In genomic region chrX:115642304-115642703, GRCh38 we compare ENCODE assay signal across 11 cellular contexts.
A peak's percentile ranks its signal among the peaks of the same experiment; 100 is the strongest.
DNase-seq lines count a peak whose midpoint lies in the region; ATAC-seq, FAIRE-seq and TF ChIP-seq lines count a peak whose summit lies in the region.
"Had no signal": no experiment of that assay in that cellular context is flagged by ENCODE, and none has a peak within 500 bp of the region (broad histone marks: within the 10 kb centered on the region; RNA-seq: fewer than 3 reads in every experiment).

No MANE protein-coding gene starts in this region.

- H4K20me1 ChIP-seq in HepG2 (ENCODE audit: insufficient read depth, low read length), result no peaks in the 10 kb centered on the region

- H3K9me3 Mint-ChIP-seq in immature natural killer cell, result no peaks in the 10 kb centered on the region

- TF ChIP-seq CTCF in right lobe of liver (IDR thresholded peaks at IDR 0.05) (no peak), HepG2 (CRISPR knock-in tag; IDR thresholded peaks at IDR 0.05) (no peak), prostate gland (IDR thresholded peaks at IDR 0.05) (no peak)

- no peaks in the 10 kb centered on the region for H3K36me3 Mint-ChIP-seq in immature natural killer cell

- TF ChIP-seq EP300 in HepG2 (IDR thresholded peaks at IDR 0.05; ENCODE audit: low read depth in 2 of 2, low read length in 2 of 2) (no peak), HepG2 (CRISPR knock-in tag; IDR thresholded peaks at IDR 0.05; ENCODE audit: borderline replicate concordance) (no peak)

- H3K4me3 ChIP-seq in right lobe of liver, result no peak overlapping the region
- H3K4me3 ChIP-seq in HepG2 (replicated peaks in 1 of 3; ENCODE audit: insufficient read depth in 1 of 3, low read depth in 2 of 3, low read length in 3 of 3), result no peak overlapping the region
- no peak overlapping the region for H3K4me3 ChIP-seq in mesodermal cell (ENCODE audit: extremely low read depth, insufficient read depth, low read length, poor library complexity, severe bottlenecking)
- no peak overlapping the region for H3K4me3 ChIP-seq in prostate gland

- no peak overlapping the region for H2AFZ ChIP-seq in HepG2 (ENCODE audit: low read length)

- H3K9ac ChIP-seq in HepG2 (ENCODE audit: insufficient read depth, low read depth, low read length), result no peak overlapping the region

- H3K4me2 ChIP-seq in HepG2 (ENCODE audit: low read depth, low read length), result no peak overlapping the region

- H3K4me3 Mint-ChIP-seq in immature natural killer cell, result no peak overlapping the region

- POLR2A ChIA-PET in HepG2 (lab: Yijun Ruan, JAX), result no interaction called here

- CTCF ChIA-PET in HepG2 (lab: Yijun Ruan, JAX; ENCODE audit: low intra/inter-chr PET ratio, low total read pairs), result interaction anchor here (1.6 kb wide), 1 partner anchor 312 kb away, joined by 7 read pairs; no protein-coding TSS in a partner anchor

- ATAC-seq in right lobe of liver, result peak in 3 of 4 donors; percentile 49 to 64 (median 63)
- ATAC-seq in HepG2, result no peak
- no peak for ATAC-seq in GM19328 (IDR thresholded peaks at IDR 0.05; ENCODE audit: unreplicated experiment)

- TF ChIP-seq RAD21 in HepG2 (CRISPR knock-in tag; IDR thresholded peaks at IDR 0.05), result no peak

- 81% methylated on average over 2 of the region's 2 CpGs for WGBS in right lobe of liver (ENCODE audit: insufficient coverage, low coverage, low lambda C conversion rate, missing lambda C conversion rate)
- 100% methylated on average over 2 of the region's 2 CpGs for WGBS in HepG2 (ENCODE audit: low lambda C conversion rate)
- 60% methylated on average over 1 of the region's 2 CpGs; no CpG with 5 or more reads in 1 of the 2 experiments for WGBS in mesodermal cell (ENCODE audit: insufficient coverage in 2 of 2), 2 experiments
- 84% methylated on average over 2 of the region's 2 CpGs for WGBS in prostate gland

- no peaks in the 10 kb centered on the region for H3K9me3 ChIP-seq in right lobe of liver
- no peaks in the 10 kb centered on the region for H3K9me3 ChIP-seq in HepG2 (ENCODE audit: low read length)
- H3K9me3 ChIP-seq in mesodermal cell (ENCODE audit: control insufficient read depth, low read length), result no peaks in the 10 kb centered on the region
- H3K9me3 ChIP-seq in prostate gland, result no peaks in the 10 kb centered on the region

- peaks cover 0 to 6% (median 3%) of the 10 kb centered on the region in 3 donors for H3K27me3 Mint-ChIP-seq in immature natural killer cell (ENCODE audit: low read depth in 3 of 3)

- DNase-seq in right lobe of liver, result no peak
- DNase-seq in HepG2 (ENCODE audit: low spot score), result no peak
- peak in 2 of 61 donors; percentile 0 to 3 for DNase-seq in caudate nucleus (lab: John Stamatoyannopoulos, UW)
- no peak for DNase-seq in prostate gland (ENCODE audit: low spot score)
- DNase-seq in immature natural killer cell, result no peak
- no peak for DNase-seq in NCI-H1436 (lab: John Stamatoyannopoulos, UW)
- DNase-seq: SHP77 had no signal

- H3K27ac Mint-ChIP-seq in immature natural killer cell, result no peak overlapping the region

- in situ Hi-C loops in HepG2 (cut with HindIII; ENCODE audit: extremely low pct_ligation_motif_present, low pct_unique_long_range_greater_than_20kb), result loop anchor here (10.0 kb wide), 1 partner anchor 308 kb away; no protein-coding TSS in a partner anchor

- intact Hi-C loops in right lobe of liver (cut with DNase I), result loop anchor here in 1 of 2 donors (10.0 kb wide), 1 partner anchor 308 kb away; no protein-coding TSS in a partner anchor
- intact Hi-C loops in HepG2 (cut with micrococcal nuclease; ENCODE audit: unreplicated experiment), result no loop called here
- intact Hi-C loops in prostate gland (cut with DNase I), result loop anchor here (2.0 kb wide), 1 partner anchor 312 kb away; no protein-coding TSS in a partner anchor

- no peaks in the 10 kb centered on the region for H3K79me2 ChIP-seq in HepG2 (ENCODE audit: insufficient read depth, low read length)

- H3K27ac ChIP-seq in right lobe of liver (peak overlapping the region in 1 of 3 donors; percentile 41), HepG2 (ENCODE audit: extremely low read length, insufficient read depth, low read length) (no peak overlapping the region), caudate nucleus (ENCODE audit: low read depth, low read length) (peak overlapping the region; percentile 62), mesodermal cell (ENCODE audit: low read depth, low read length, severe bottlenecking) (peak overlapping the region; percentile 31), prostate gland (no peak overlapping the region)

- no TSS peak for BruUV-seq in HepG2 (replicated peaks; lab: Mats Ljungman, UMichigan)

- no peak for TF ChIP-seq POLR2A in right lobe of liver (IDR thresholded peaks at IDR 0.05)
- TF ChIP-seq POLR2A in HepG2 (IDR thresholded peaks at IDR 0.05; ENCODE audit: insufficient read depth in 1 of 2, low read depth in 2 of 2, low read length in 2 of 2), result no peak
- TF ChIP-seq POLR2A in prostate gland (IDR thresholded peaks at IDR 0.05), result no peak

- H3K4me1 Mint-ChIP-seq in immature natural killer cell, result no peaks in the 10 kb centered on the region

- H3K4me1 ChIP-seq in right lobe of liver, result no peaks in the 10 kb centered on the region
- H3K4me1 ChIP-seq in HepG2 (ENCODE audit: insufficient read depth, low read length), result no peaks in the 10 kb centered on the region
- no peaks in the 10 kb centered on the region for H3K4me1 ChIP-seq in mesodermal cell (ENCODE audit: control insufficient read depth, insufficient read depth, low read length, poor library complexity, severe bottlenecking)
- H3K4me1 ChIP-seq in prostate gland (replicated peaks), result no peaks in the 10 kb centered on the region

- FAIRE-seq in HepG2 (lab: Jason Lieb, UNC), result no peak
- FAIRE-seq: H54, urothelium cell line had no signal

- H3K27me3 ChIP-seq in right lobe of liver, result no peaks in the 10 kb centered on the region
- H3K27me3 ChIP-seq in HepG2 (ENCODE audit: control insufficient read depth in 1 of 2, insufficient read depth in 2 of 2, low read length in 2 of 2), result no peaks in the 10 kb centered on the region
- H3K27me3 ChIP-seq in prostate gland (replicated peaks; ENCODE audit: insufficient read depth), result no peaks in the 10 kb centered on the region

- H3K36me3 ChIP-seq in right lobe of liver (peaks cover 0 to 16% (median 3%) of the 10 kb centered on the region in 4 donors), HepG2 (replicated peaks in 1 of 2; ENCODE audit: control insufficient read depth in 1 of 2, insufficient read depth in 2 of 2, low read length in 2 of 2) (peaks cover 1 to 5% of the 10 kb centered on the region in 2 experiments; a peak in 3 of 5 replicates), mesodermal cell (ENCODE audit: control insufficient read depth, insufficient read depth, low read length) (peaks cover 38% of the 10 kb centered on the region), prostate gland (no peaks in the 10 kb centered on the region)

TF ChIP-seq in HepG2, 621 proteins besides CTCF, POLR2A, EP300 and RAD21 (continues in another document):
- TF ChIP-seq ZNF577 (CRISPR knock-in tag; IDR thresholded peaks at IDR 0.05; ENCODE audit: borderline replicate concordance, low read depth), result no peak
- TF ChIP-seq ZNF878 (CRISPR knock-in tag; IDR thresholded peaks at IDR 0.05), result no peak
- TF ChIP-seq CSRNP2 (CRISPR knock-in tag; conservative IDR thresholded peaks at IDR 0.05; ENCODE audit: low read depth), result no peak
- no peak for TF ChIP-seq ZMYM3 (CRISPR knock-in tag; IDR thresholded peaks at IDR 0.05)
- TF ChIP-seq, protein P1, sequence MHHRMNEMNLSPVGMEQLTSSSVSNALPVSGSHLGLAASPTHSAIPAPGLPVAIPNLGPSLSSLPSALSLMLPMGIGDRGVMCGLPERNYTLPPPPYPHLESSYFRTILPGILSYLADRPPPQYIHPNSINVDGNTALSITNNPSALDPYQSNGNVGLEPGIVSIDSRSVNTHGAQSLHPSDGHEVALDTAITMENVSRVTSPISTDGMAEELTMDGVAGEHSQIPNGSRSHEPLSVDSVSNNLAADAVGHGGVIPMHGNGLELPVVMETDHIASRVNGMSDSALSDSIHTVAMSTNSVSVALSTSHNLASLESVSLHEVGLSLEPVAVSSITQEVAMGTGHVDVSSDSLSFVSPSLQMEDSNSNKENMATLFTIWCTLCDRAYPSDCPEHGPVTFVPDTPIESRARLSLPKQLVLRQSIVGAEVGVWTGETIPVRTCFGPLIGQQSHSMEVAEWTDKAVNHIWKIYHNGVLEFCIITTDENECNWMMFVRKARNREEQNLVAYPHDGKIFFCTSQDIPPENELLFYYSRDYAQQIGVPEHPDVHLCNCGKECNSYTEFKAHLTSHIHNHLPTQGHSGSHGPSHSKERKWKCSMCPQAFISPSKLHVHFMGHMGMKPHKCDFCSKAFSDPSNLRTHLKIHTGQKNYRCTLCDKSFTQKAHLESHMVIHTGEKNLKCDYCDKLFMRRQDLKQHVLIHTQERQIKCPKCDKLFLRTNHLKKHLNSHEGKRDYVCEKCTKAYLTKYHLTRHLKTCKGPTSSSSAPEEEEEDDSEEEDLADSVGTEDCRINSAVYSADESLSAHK (CRISPR knock-in tag; IDR thresholded peaks at IDR 0.05; ENCODE audit: borderline replicate concordance), result no peak
- no peak for TF ChIP-seq MXD4 (CRISPR knock-in tag; IDR thresholded peaks at IDR 0.05)

Comparison
In these comparisons a context has a peak if more than half of its experiments do, and no peak if none do; other contexts are left out.
1. ATAC-seq: peak in right lobe of liver (3 of 4); none in HepG2 (single experiment) and GM19328 (single experiment).
2. H3K27ac ChIP-seq: peak in caudate nucleus (single experiment) and mesodermal cell (single experiment); none in HepG2 (single experiment) and prostate gland (0 of 2).